In genomic region chr3:53477689-53478088, GRCh38 we compare ENCODE assay signal across 3 cellular contexts. TPM values are rescaled to one million over a fixed set of nuclear protein-coding genes. Genes with fewer than 3 reads are reported as not detected.
"Had no signal": no experiment of that assay in that cellular context is flagged by ENCODE, and none has a peak within 500 bp of the region (broad histone marks: within the 10 kb centered on the region; RNA-seq: fewer than 3 reads in every experiment).

No MANE protein-coding gene starts in this region.

RNA-seq across cellular contexts. Expression of gene CACNA1D, which starts 16.7 kb away (rescaled TPM):
- total RNA-seq: M059J, PC-3, SJCRH30 had no signal
